8 cellular contexts compared by ENCODE assay signal in the genomic region with DNA sequence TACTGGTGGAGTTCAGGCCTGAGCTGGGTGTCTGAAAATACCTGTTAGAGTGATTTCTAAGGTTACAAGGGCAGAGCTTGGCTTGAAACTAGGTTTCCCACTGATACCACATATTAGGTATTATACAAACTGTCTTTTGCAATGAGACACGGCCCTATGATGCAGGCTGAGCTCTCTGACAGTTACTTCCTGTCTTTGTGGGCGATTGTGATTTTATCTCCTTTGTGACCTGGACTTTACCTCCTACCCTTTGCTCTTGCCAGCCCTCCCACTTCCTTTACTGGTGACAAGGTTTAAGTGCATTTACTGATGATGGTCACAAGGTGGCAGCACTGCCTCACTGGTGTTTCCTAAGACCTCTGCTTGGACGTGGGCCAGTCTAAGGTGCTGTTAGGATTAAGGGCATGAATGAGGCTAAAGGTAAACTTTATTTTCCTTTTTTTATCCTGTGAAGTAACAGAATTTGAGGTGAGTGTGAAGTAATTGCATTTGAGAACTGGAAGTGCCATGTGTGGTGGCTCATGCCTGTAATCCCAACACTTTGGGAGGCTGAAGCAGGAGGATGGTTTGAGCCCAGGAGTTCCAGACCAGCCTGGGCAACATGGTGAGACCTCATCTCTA. TPM values are rescaled to one million over a fixed set of nuclear protein-coding genes. Genes with fewer than 3 reads are reported as not detected.
DNase-seq lines count a peak whose midpoint lies in the region; ATAC-seq and TF ChIP-seq lines count a peak whose summit lies in the region.

No MANE protein-coding gene starts in this region.

- H3K4me3 ChIP-seq in epithelial cell of esophagus (ENCODE audit: low read length): no peak overlapping the region

- ATAC-seq in GM19035 (IDR thresholded peaks at IDR 0.05; ENCODE audit: unreplicated experiment): peak; percentile 83

- TF ChIP-seq CTCF in epithelial cell of esophagus (IDR thresholded peaks at IDR 0.05; ENCODE audit: insufficient read depth, low read depth, low read length, missing control alignments): peak; percentile 90

- DNase-seq in Ammon's horn (ENCODE audit: low spot score): peak; percentile 94
- peak; percentile 61 for DNase-seq in HS-5 (ENCODE audit: low read depth)
- DNase-seq in NOMO-1 treated with dmso at 0.1 percent for 144 hours (lab: John Stamatoyannopoulos, UW; ENCODE audit: unreplicated experiment): peak; percentile 89
- peak; percentile 39 for DNase-seq in activated CD8-positive, alpha-beta memory T cell treated with anti-CD3 and anti-CD28 coated beads, Interleukin-2, amount 50 U/mL, for 24 hours (ENCODE audit: extremely low read depth)
- peak; percentile 91 for DNase-seq in epithelial cell of esophagus (ENCODE audit: low read depth)
- peak; percentile 71 for DNase-seq in myocyte (ENCODE audit: low read depth)
- DNase-seq in stimulated activated CD8-positive, alpha-beta memory T cell treated with anti-CD3 and anti-CD28 coated beads, Interleukin-7, amount 100 ng/mL, for 24 hours (ENCODE audit: low read depth): peak; percentile 31

RNA-seq across cellular contexts. Expression of a gene that starts 7.7 kb away (rescaled TPM):
- total RNA-seq in myocyte: not detected in 2 replicates
- not detected for polyA plus RNA-seq in myocyte (2012)

RNA-seq across cellular contexts. Expression of a gene that starts 23.2 kb away (rescaled TPM):
- 1.5 and 3.7 TPM in 2 replicates for total RNA-seq in myocyte
- polyA plus RNA-seq in myocyte (2012): 1.8 TPM

Comparison
In these comparisons a context has a peak if more than half of its experiments do, and no peak if none do; other contexts are left out.
1. DNase-seq: peak in every context shown above with its lines; median percentile 94 in Ammon's horn; 91 in epithelial cell of esophagus; 89 in NOMO-1 treated with dmso at 0.1 percent for 144 hours; 71 in myocyte; 61 in HS-5; 39 in activated CD8-positive, alpha-beta memory T cell treated with anti-CD3 and anti-CD28 coated beads, Interleukin-2, amount 50 U/mL, for 24 hours; 31 in stimulated activated CD8-positive, alpha-beta memory T cell treated with anti-CD3 and anti-CD28 coated beads, Interleukin-7, amount 100 ng/mL, for 24 hours.